8 cellular contexts compared by ENCODE assay signal in the genomic region with DNA sequence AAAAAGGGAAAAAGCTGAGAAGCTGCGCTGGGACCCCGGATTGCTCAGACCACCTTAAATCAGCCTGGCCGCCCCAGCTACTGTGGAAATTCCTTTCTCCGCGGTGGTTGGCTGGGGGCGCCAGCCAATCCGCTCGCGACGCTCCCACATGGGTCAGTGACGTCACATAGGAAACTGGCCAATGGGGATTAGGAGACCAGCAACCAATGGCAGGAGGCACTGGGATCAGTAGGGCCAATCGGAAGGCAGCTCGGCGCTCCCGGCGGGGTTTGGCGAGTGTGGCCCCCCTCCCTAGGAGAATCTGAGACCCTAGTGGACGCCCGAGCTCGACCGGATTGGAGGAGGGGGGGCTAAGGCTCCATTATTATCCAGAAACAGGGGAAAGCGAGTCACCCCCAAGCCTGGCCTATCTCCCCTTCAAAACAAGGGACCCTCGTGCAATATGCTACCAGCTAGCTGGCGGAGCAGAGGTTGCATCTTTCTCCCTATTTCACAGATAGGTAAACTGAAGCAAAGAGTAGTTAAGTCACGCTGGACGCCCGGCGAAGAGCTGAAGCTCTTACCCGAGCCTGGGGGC. TPM values are rescaled to one million over a fixed set of nuclear protein-coding genes. Genes with fewer than 3 reads are reported as not detected.
A peak's percentile ranks its signal among the peaks of the same experiment; 100 is the strongest.
DNase-seq lines count a peak whose midpoint lies in the region; ATAC-seq and TF ChIP-seq lines count a peak whose summit lies in the region.

No MANE protein-coding gene starts in this region.

- TF ChIP-seq CTCF in GM10248 (IDR thresholded peaks at IDR 0.05; ENCODE audit: control extremely low read depth, extremely low read depth, low read depth, missing control alignments) (no peak), osteoblast (IDR thresholded peaks at IDR 0.05; ENCODE audit: extremely low read depth, low read depth, low read length) (no peak), thoracic aorta (IDR thresholded peaks at IDR 0.05) (no peak)

- no peaks in the 10 kb centered on the region for H3K9me3 Mint-ChIP-seq in activated naive CD8-positive, alpha-beta T cell treated with anti-CD3 and anti-CD28 coated beads, Interleukin-2, amount 10 ng/mL, durations not matched to agents 7 days and 5 days

- no peaks in the 10 kb centered on the region for H3K9me3 ChIP-seq in osteoblast (ENCODE audit: low read depth, low read length)
- no peaks in the 10 kb centered on the region for H3K9me3 ChIP-seq in thoracic aorta

- H3K4me1 ChIP-seq in osteoblast (ENCODE audit: insufficient read depth, low read length) (peaks cover 18% of the 10 kb centered on the region), thoracic aorta (ENCODE audit: control insufficient read depth in 1 of 2, low read depth in 2 of 2) (peaks cover 9 to 18% of the 10 kb centered on the region in 2 donors)

- peak overlapping the region; percentile 97 for H3K4me2 ChIP-seq in osteoblast (ENCODE audit: insufficient read depth, low read length)

- CTCF ChIA-PET in GM10248 (lab: Yijun Ruan, JAX), result interaction anchor here (0.9 to 3.9 kb wide), 17 partner anchors 10 to 90 kb away, joined by 3 to 19 read pairs (median 4); a partner anchor contains a TSS

- intact Hi-C loops in head of caudate nucleus (cut with DNase I), result loop anchor here (10.0 kb wide), 1 partner anchor 61 kb away; a partner anchor contains a TSS

- peaks cover 21% of the 10 kb centered on the region for H3K27me3 ChIP-seq in osteoblast (ENCODE audit: insufficient read depth, low read length)
- H3K27me3 ChIP-seq in thoracic aorta (replicated peaks; ENCODE audit: insufficient read depth), result no peaks in the 10 kb centered on the region

- H3K4me3 Mint-ChIP-seq in activated naive CD8-positive, alpha-beta T cell treated with anti-CD3 and anti-CD28 coated beads, Interleukin-2, amount 10 ng/mL, durations not matched to agents 7 days and 5 days, result peak overlapping the region; percentile 83

- H3K27ac ChIP-seq in osteoblast (ENCODE audit: low read depth, low read length), result peak overlapping the region; percentile 70
- peak overlapping the region; percentile 90 to 92 for H3K27ac ChIP-seq in thoracic aorta

- peak; percentile 91 for ATAC-seq in HG02642 (IDR thresholded peaks at IDR 0.05; ENCODE audit: poor library complexity, unreplicated experiment)
- peak; percentile 95 for ATAC-seq in activated naive CD8-positive, alpha-beta T cell treated with anti-CD3 and anti-CD28 coated beads, Interleukin-2, amount 10 ng/mL, durations not matched to agents 7 days and 5 days (ENCODE audit: low read depth)
- ATAC-seq in thoracic aorta (ENCODE audit: insufficient number of reproducible peaks, low FRiP score, low read depth), result peak; percentile 97

- H3K36me3 Mint-ChIP-seq in activated naive CD8-positive, alpha-beta T cell treated with anti-CD3 and anti-CD28 coated beads, Interleukin-2, amount 10 ng/mL, durations not matched to agents 7 days and 5 days, result no peaks in the 10 kb centered on the region

- peak overlapping the region; percentile 96 for H3K27ac Mint-ChIP-seq in activated naive CD8-positive, alpha-beta T cell treated with anti-CD3 and anti-CD28 coated beads, Interleukin-2, amount 10 ng/mL, durations not matched to agents 7 days and 5 days

- peaks cover 38% of the 10 kb centered on the region for H3K27me3 Mint-ChIP-seq in activated naive CD8-positive, alpha-beta T cell treated with anti-CD3 and anti-CD28 coated beads, Interleukin-2, amount 10 ng/mL, durations not matched to agents 7 days and 5 days

- peaks cover 16% of the 10 kb centered on the region for H3K4me1 Mint-ChIP-seq in activated naive CD8-positive, alpha-beta T cell treated with anti-CD3 and anti-CD28 coated beads, Interleukin-2, amount 10 ng/mL, durations not matched to agents 7 days and 5 days

- H2AFZ ChIP-seq in osteoblast (ENCODE audit: low read length), result peak overlapping the region; percentile 96

- POLR2A ChIA-PET in GM10248 (lab: Yijun Ruan, JAX), result interaction anchor here (0.6 to 1.3 kb wide), 5 partner anchors 12 to 559 kb away, joined by 3 to 6 read pairs (median 4); a partner anchor contains a TSS
- POLR2A ChIA-PET in activated naive CD8-positive, alpha-beta T cell treated with anti-CD3 and anti-CD28 coated beads, Interleukin-2, amount 10 ng/mL, durations not matched to agents 7 days and 5 days (lab: Charles Lee), result interaction anchor here (0.7 to 3.9 kb wide), 17 partner anchors 13 to 763 kb away, joined by 3 to 49 read pairs (median 4); a partner anchor contains a TSS

- no peaks in the 10 kb centered on the region for H3K36me3 ChIP-seq in osteoblast (ENCODE audit: insufficient read depth, low read length)
- no peaks in the 10 kb centered on the region for H3K36me3 ChIP-seq in thoracic aorta

- no peaks in the 10 kb centered on the region for H4K20me1 ChIP-seq in osteoblast (ENCODE audit: insufficient read depth, low read length)

- H3K4me3 ChIP-seq in osteoblast (ENCODE audit: insufficient read depth, low read length) (peak overlapping the region; percentile 76), thoracic aorta (peak overlapping the region; percentile 81)

- DNase-seq in GM10248 (ENCODE audit: extremely low spot score), result peak; percentile 100
- DNase-seq in NCI-H1105 treated with DMSO at 0.1 percent for 48 hours (lab: John Stamatoyannopoulos, UW), result peak; percentile 99
- DNase-seq in SKM-1 treated with dmso at 0.1 percent for 144 hours (lab: John Stamatoyannopoulos, UW; ENCODE audit: unreplicated experiment), result peak; percentile 98
- DNase-seq in activated naive CD8-positive, alpha-beta T cell treated with anti-CD3 and anti-CD28 coated beads, Interleukin-2, amount 10 ng/mL, durations not matched to agents 7 days and 5 days, result peak; percentile 88
- DNase-seq in head of caudate nucleus, result peak; percentile 91 to 99 (median 96)
- peak; percentile 100 for DNase-seq in osteoblast (ENCODE audit: insufficient read length, low spot score, missing footprints)
- peak; percentile 98 for DNase-seq in thoracic aorta (ENCODE audit: low spot score)

- H3K79me2 ChIP-seq in osteoblast (ENCODE audit: insufficient read depth, low read length), result no peaks in the 10 kb centered on the region

RNA-seq across cellular contexts. Expression of a gene that starts 6.5 kb away (rescaled TPM):
- total RNA-seq in activated naive CD8-positive, alpha-beta T cell treated with anti-CD3 and anti-CD28 coated beads, Interleukin-2, amount 10 ng/mL, durations not matched to agents 7 days and 5 days, result 1 to 10 TPM; 3.9 to 5.0 TPM
- total RNA-seq in osteoblast (2.4 and 5.1 TPM in 2 replicates), thoracic aorta (100 to 1,000 TPM in 1 of 2 donors, 10 to 100 TPM in 1; 46.7 to 154 TPM)

RNA-seq across cellular contexts. Expression of a gene that starts 26.7 kb away (rescaled TPM):
- 100 to 1,000 TPM; 697 to 718 TPM for total RNA-seq in activated naive CD8-positive, alpha-beta T cell treated with anti-CD3 and anti-CD28 coated beads, Interleukin-2, amount 10 ng/mL, durations not matched to agents 7 days and 5 days
- total RNA-seq in osteoblast, result 209 and 211 TPM in 2 replicates
- total RNA-seq in thoracic aorta, result 100 to 1,000 TPM; 346 to 448 TPM

RNA-seq across cellular contexts. Expression of a gene that starts 58.3 kb away (rescaled TPM):
- 1 to 10 TPM; 4.4 to 5.4 TPM for total RNA-seq in activated naive CD8-positive, alpha-beta T cell treated with anti-CD3 and anti-CD28 coated beads, Interleukin-2, amount 10 ng/mL, durations not matched to agents 7 days and 5 days
- total RNA-seq in osteoblast (under 0.01 and 0.72 TPM in 2 replicates), thoracic aorta (1 to 10 TPM; 5.3 to 7.8 TPM)

RNA-seq across cellular contexts. Expression of a gene that starts 58.5 kb away (rescaled TPM):
- total RNA-seq in activated naive CD8-positive, alpha-beta T cell treated with anti-CD3 and anti-CD28 coated beads, Interleukin-2, amount 10 ng/mL, durations not matched to agents 7 days and 5 days, result under 1 TPM; 0.44 to 0.71 TPM
- total RNA-seq in osteoblast, result 73.7 and 74.2 TPM in 2 replicates
- total RNA-seq in thoracic aorta, result 100 to 1,000 TPM in 1 of 2 donors, 10 to 100 TPM in 1; 68.3 to 143 TPM

Comparison
In these comparisons a context has a peak if more than half of its experiments do, and no peak if none do; other contexts are left out.
1. Peak in every context shown above with its lines: DNase-seq, ATAC-seq, H3K4me3 ChIP-seq and H3K27ac ChIP-seq.